1 cellular context compared by ENCODE assay signal in the genomic region with DNA sequence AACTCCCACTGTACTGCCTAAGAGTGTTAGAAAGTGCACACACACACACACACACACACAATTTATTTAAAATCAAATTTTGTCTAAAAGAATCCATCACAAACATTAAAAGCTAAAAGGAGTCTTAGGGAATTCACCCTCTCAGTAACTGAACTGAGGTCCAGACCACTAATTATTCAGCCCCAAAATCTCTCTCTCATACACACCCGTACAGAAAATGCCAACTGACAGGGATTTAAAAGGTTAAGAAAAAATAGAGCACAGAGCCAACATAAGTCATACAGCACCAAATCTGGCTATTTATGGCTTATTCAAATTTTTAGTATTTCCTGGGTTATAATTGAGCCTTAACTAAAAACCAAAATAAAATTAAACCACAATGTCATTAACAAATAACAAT.
TF ChIP-seq lines count a peak whose summit lies in the region.

No MANE protein-coding gene starts in this region.

TF ChIP-seq in A549, 52 proteins besides CTCF, POLR2A, EP300 and RAD21 (continued from another document):
- TF ChIP-seq FOSL2 (IDR thresholded peaks at IDR 0.05): no peak
- no peak for TF ChIP-seq FOSL2 (CRISPR knock-in tag; IDR thresholded peaks at IDR 0.05)
- TF ChIP-seq CBX2 (IDR thresholded peaks at IDR 0.05; ENCODE audit: borderline replicate concordance, low read depth): no peak
- no peak for TF ChIP-seq MAZ (IDR thresholded peaks at IDR 0.05; ENCODE audit: borderline replicate concordance, low read depth, low read length)
- TF ChIP-seq HOXA7 (CRISPR knock-in tag; IDR thresholded peaks at IDR 0.05): no peak
- TF ChIP-seq FOSB (CRISPR knock-in tag; IDR thresholded peaks at IDR 0.05): no peak
- TF ChIP-seq ZSCAN20 (CRISPR knock-in tag; IDR thresholded peaks at IDR 0.05): no peak
- no peak for TF ChIP-seq EHF (CRISPR knock-in tag; IDR thresholded peaks at IDR 0.05)
- TF ChIP-seq, protein P1, sequence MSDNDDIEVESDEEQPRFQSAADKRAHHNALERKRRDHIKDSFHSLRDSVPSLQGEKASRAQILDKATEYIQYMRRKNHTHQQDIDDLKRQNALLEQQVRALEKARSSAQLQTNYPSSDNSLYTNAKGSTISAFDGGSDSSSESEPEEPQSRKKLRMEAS (IDR thresholded peaks at IDR 0.05): no peak
- TF ChIP-seq MAFK (IDR thresholded peaks at IDR 0.05; ENCODE audit: partially characterized antibody): no peak
- no peak for TF ChIP-seq SREBF2 (IDR thresholded peaks at IDR 0.05)
- TF ChIP-seq, protein P2, sequence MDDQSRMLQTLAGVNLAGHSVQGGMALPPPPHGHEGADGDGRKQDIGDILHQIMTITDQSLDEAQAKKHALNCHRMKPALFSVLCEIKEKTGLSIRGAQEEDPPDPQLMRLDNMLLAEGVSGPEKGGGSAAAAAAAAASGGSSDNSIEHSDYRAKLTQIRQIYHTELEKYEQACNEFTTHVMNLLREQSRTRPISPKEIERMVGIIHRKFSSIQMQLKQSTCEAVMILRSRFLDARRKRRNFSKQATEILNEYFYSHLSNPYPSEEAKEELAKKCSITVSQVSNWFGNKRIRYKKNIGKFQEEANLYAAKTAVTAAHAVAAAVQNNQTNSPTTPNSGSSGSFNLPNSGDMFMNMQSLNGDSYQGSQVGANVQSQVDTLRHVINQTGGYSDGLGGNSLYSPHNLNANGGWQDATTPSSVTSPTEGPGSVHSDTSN (IDR thresholded peaks at IDR 0.05): no peak
- TF ChIP-seq, protein P3, sequence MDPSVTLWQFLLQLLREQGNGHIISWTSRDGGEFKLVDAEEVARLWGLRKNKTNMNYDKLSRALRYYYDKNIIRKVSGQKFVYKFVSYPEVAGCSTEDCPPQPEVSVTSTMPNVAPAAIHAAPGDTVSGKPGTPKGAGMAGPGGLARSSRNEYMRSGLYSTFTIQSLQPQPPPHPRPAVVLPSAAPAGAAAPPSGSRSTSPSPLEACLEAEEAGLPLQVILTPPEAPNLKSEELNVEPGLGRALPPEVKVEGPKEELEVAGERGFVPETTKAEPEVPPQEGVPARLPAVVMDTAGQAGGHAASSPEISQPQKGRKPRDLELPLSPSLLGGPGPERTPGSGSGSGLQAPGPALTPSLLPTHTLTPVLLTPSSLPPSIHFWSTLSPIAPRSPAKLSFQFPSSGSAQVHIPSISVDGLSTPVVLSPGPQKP (IDR thresholded peaks at IDR 0.05; ENCODE audit: low read depth, low read length): no peak
- TF ChIP-seq, protein P4, sequence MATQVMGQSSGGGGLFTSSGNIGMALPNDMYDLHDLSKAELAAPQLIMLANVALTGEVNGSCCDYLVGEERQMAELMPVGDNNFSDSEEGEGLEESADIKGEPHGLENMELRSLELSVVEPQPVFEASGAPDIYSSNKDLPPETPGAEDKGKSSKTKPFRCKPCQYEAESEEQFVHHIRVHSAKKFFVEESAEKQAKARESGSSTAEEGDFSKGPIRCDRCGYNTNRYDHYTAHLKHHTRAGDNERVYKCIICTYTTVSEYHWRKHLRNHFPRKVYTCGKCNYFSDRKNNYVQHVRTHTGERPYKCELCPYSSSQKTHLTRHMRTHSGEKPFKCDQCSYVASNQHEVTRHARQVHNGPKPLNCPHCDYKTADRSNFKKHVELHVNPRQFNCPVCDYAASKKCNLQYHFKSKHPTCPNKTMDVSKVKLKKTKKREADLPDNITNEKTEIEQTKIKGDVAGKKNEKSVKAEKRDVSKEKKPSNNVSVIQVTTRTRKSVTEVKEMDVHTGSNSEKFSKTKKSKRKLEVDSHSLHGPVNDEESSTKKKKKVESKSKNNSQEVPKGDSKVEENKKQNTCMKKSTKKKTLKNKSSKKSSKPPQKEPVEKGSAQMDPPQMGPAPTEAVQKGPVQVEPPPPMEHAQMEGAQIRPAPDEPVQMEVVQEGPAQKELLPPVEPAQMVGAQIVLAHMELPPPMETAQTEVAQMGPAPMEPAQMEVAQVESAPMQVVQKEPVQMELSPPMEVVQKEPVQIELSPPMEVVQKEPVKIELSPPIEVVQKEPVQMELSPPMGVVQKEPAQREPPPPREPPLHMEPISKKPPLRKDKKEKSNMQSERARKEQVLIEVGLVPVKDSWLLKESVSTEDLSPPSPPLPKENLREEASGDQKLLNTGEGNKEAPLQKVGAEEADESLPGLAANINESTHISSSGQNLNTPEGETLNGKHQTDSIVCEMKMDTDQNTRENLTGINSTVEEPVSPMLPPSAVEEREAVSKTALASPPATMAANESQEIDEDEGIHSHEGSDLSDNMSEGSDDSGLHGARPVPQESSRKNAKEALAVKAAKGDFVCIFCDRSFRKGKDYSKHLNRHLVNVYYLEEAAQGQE (IDR thresholded peaks at IDR 0.05): no peak
- TF ChIP-seq, protein P5, sequence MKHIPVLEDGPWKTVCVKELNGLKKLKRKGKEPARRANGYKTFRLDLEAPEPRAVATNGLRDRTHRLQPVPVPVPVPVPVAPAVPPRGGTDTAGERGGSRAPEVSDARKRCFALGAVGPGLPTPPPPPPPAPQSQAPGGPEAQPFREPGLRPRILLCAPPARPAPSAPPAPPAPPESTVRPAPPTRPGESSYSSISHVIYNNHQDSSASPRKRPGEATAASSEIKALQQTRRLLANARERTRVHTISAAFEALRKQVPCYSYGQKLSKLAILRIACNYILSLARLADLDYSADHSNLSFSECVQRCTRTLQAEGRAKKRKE (CRISPR knock-in tag; IDR thresholded peaks at IDR 0.05; ENCODE audit: low read depth): no peak
- TF ChIP-seq JUNB (IDR thresholded peaks at IDR 0.05): no peak
- no peak for TF ChIP-seq NR3C1 (IDR thresholded peaks at IDR 0.05)
- TF ChIP-seq RNF2 (IDR thresholded peaks at IDR 0.05; ENCODE audit: borderline replicate concordance, low read depth): no peak
- TF ChIP-seq ZNF302 (CRISPR knock-in tag; IDR thresholded peaks at IDR 0.05): no peak
- TF ChIP-seq KDM1A (IDR thresholded peaks at IDR 0.05; ENCODE audit: low read depth): no peak
